ENCODE assay signal across 22 cellular contexts in genomic region chr4:37983951-37984350, GRCh38. TPM values are rescaled to one million over a fixed set of nuclear protein-coding genes. Genes with fewer than 3 reads are reported as not detected.
"Had no signal": no experiment of that assay in that cellular context is flagged by ENCODE, and none has a peak within 500 bp of the region (broad histone marks: within the 10 kb centered on the region; RNA-seq: fewer than 3 reads in every experiment).

No MANE protein-coding gene starts in this region.

- ATAC-seq: activated naive CD4-positive, alpha-beta T cell treated with anti-CD3 and anti-CD28 coated beads, Interleukin-2, amount 50 U/mL, for 72 hours; activated T-cell treated with anti-CD3 and anti-CD28 coated beads, Interleukin-2, amount 50 U/mL, for 4 hours; heart right ventricle; left lobe of liver; naive thymus-derived CD4-positive, alpha-beta T cell; stimulated activated effector memory CD8-positive, alpha-beta T cell treated with anti-CD3 and anti-CD28 coated beads, Interleukin-12 subunit alpha, Interleukin-12 subunit beta, amount 100 ng/mL, for 72 hours; WTC11 had no signal

- H3K4me3 ChIP-seq: heart right ventricle, vagina had no signal

- H3K4me3 Mint-ChIP-seq: activated CD4-positive, alpha-beta memory T cell treated with anti-CD3 and anti-CD28 coated beads, Interleukin-2, amount 10 ng/mL, durations not matched to agents 7 days and 5 days; activated T-cell treated with anti-CD3 and anti-CD28 coated beads, Interleukin-2, amount 50 U/mL, for 4 hours; central memory CD8-positive, alpha-beta T cell; naive thymus-derived CD4-positive, alpha-beta T cell; stimulated activated effector memory CD8-positive, alpha-beta T cell treated with anti-CD3 and anti-CD28 coated beads, Interleukin-12 subunit alpha, Interleukin-12 subunit beta, amount 100 ng/mL, for 72 hours; WTC11 had no signal

- H2AFZ ChIP-seq: parathyroid adenoma had no signal

- H3K36me3 ChIP-seq: brain microvascular endothelial cell, vagina had no signal

- FAIRE-seq: endothelial cell of umbilical vein had no signal

- H3K27me3 ChIP-seq: brain microvascular endothelial cell, heart right ventricle, neutrophil, vagina had no signal

- H3K27me3 Mint-ChIP-seq: activated CD4-positive, alpha-beta memory T cell treated with anti-CD3 and anti-CD28 coated beads, Interleukin-2, amount 10 ng/mL, durations not matched to agents 7 days and 5 days; central memory CD8-positive, alpha-beta T cell; naive thymus-derived CD4-positive, alpha-beta T cell had no signal

- DNase-seq: activated CD4-positive, alpha-beta memory T cell treated with anti-CD3 and anti-CD28 coated beads, Interleukin-2, amount 10 ng/mL, durations not matched to agents 7 days and 5 days; activated CD4-positive, alpha-beta T cell treated with anti-CD3 and anti-CD28 coated beads for 4 hours; activated gamma-delta T cell; activated T-cell treated with anti-CD3 and anti-CD28 coated beads, Interleukin-2, amount 50 U/mL, for 4 hours; amygdala; brain microvascular endothelial cell; effector CD8-positive, alpha-beta T cell; foreskin melanocyte; heart right ventricle; islet precursor cell; mammary epithelial cell; naive thymus-derived CD4-positive, alpha-beta T cell; T-helper 2 cell had no signal

- H3K27ac Mint-ChIP-seq: activated CD4-positive, alpha-beta memory T cell treated with anti-CD3 and anti-CD28 coated beads, Interleukin-2, amount 10 ng/mL, durations not matched to agents 7 days and 5 days; activated naive CD4-positive, alpha-beta T cell treated with anti-CD3 and anti-CD28 coated beads, Interleukin-2, amount 50 U/mL, for 72 hours; stimulated activated effector memory CD8-positive, alpha-beta T cell treated with anti-CD3 and anti-CD28 coated beads, Interleukin-12 subunit alpha, Interleukin-12 subunit beta, amount 100 ng/mL, for 72 hours; WTC11 had no signal

- H3K9ac ChIP-seq: parathyroid adenoma had no signal

- H3K9me3 Mint-ChIP-seq: activated CD4-positive, alpha-beta memory T cell treated with anti-CD3 and anti-CD28 coated beads, Interleukin-2, amount 10 ng/mL, durations not matched to agents 7 days and 5 days; activated naive CD4-positive, alpha-beta T cell treated with anti-CD3 and anti-CD28 coated beads, Interleukin-2, amount 50 U/mL, for 72 hours; activated T-cell treated with anti-CD3 and anti-CD28 coated beads, Interleukin-2, amount 50 U/mL, for 4 hours; central memory CD8-positive, alpha-beta T cell; naive thymus-derived CD4-positive, alpha-beta T cell; stimulated activated effector memory CD8-positive, alpha-beta T cell treated with anti-CD3 and anti-CD28 coated beads, Interleukin-12 subunit alpha, Interleukin-12 subunit beta, amount 100 ng/mL, for 72 hours; WTC11 had no signal

- H3K9me3 ChIP-seq: heart right ventricle, neutrophil, vagina had no signal

- H3K36me3 Mint-ChIP-seq: activated naive CD4-positive, alpha-beta T cell treated with anti-CD3 and anti-CD28 coated beads, Interleukin-2, amount 50 U/mL, for 72 hours; stimulated activated effector memory CD8-positive, alpha-beta T cell treated with anti-CD3 and anti-CD28 coated beads, Interleukin-12 subunit alpha, Interleukin-12 subunit beta, amount 100 ng/mL, for 72 hours; WTC11 had no signal

- H3K27ac ChIP-seq: brain microvascular endothelial cell, neutrophil, vagina had no signal

RNA-seq across cellular contexts. Expression of gene PTTG2, which starts 23.8 kb away (rescaled TPM):
- total RNA-seq: activated T-cell treated with anti-CD3 and anti-CD28 coated beads, Interleukin-2, amount 50 U/mL, for 4 hours; endothelial cell of umbilical vein; left lobe of liver; mammary epithelial cell had no signal
